Comparison of ENCODE assay signal across 14 cellular contexts in the genomic region with DNA sequence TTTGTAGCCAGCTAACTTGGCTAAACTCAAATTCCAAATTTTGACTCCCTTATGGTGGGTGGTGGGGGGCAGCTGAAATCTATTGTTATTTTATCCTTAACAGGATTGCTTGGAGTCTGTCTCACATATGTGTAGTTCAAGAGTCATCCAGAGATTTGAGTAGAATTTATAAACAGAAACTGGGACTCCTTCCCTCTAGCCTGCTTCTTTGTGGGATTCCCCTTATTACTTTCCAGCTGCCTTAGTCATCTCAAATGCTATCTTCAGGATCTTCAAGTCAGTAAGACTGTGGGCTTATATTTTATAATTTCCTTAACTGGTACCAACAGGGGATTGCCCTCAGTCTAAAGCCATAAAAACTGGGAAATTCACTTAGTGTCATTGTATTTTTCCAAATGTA.
DNase-seq lines count a peak whose midpoint lies in the region; ATAC-seq and TF ChIP-seq lines count a peak whose summit lies in the region.
"Had no signal": no experiment of that assay in that cellular context is flagged by ENCODE, and none has a peak within 500 bp of the region (broad histone marks: within the 10 kb centered on the region; RNA-seq: fewer than 3 reads in every experiment).

No MANE protein-coding gene starts in this region.

- peaks cover 14 to 43% (median 29%) of the 10 kb centered on the region in 5 donors for H3K36me3 ChIP-seq in subcutaneous abdominal adipose tissue (ENCODE audit: control insufficient read depth in 5 of 5, insufficient read depth in 5 of 5, low read length in 5 of 5)
- H3K36me3 ChIP-seq in WERI-Rb-1: peaks cover 31% of the 10 kb centered on the region

- H3K4me1 ChIP-seq in subcutaneous abdominal adipose tissue (ENCODE audit: control insufficient read depth in 5 of 5, insufficient read depth in 5 of 5, low read length in 5 of 5): peaks cover 0 to 15% (median 2%) of the 10 kb centered on the region in 5 donors
- H3K4me1 ChIP-seq: esophagus squamous epithelium had no signal

- no peak for ATAC-seq in HG03175 (IDR thresholded peaks at IDR 0.05; ENCODE audit: unreplicated experiment)
- ATAC-seq: naive thymus-derived CD4-positive, alpha-beta T cell had no signal

- H3K27me3 ChIP-seq in subcutaneous abdominal adipose tissue (ENCODE audit: control insufficient read depth in 5 of 5, insufficient read depth in 4 of 5, low read length in 5 of 5): no peaks in the 10 kb centered on the region
- H3K27me3 ChIP-seq in WERI-Rb-1 (ENCODE audit: insufficient read depth, low read depth, severe bottlenecking): no peaks in the 10 kb centered on the region
- H3K27me3 ChIP-seq: esophagus squamous epithelium had no signal

- TF ChIP-seq CTCF in HFF-Myc (IDR thresholded peaks at IDR 0.05; ENCODE audit: low read depth, low read length, missing control alignments) (no peak), WERI-Rb-1 (IDR thresholded peaks at IDR 0.05; ENCODE audit: low read depth, low read length) (no peak)

- H3K9me3 ChIP-seq in subcutaneous abdominal adipose tissue (ENCODE audit: control insufficient read depth in 5 of 5, low read length in 5 of 5) (no peaks in the 10 kb centered on the region), WERI-Rb-1 (ENCODE audit: severe bottlenecking) (no peaks in the 10 kb centered on the region)
- H3K9me3 ChIP-seq: esophagus squamous epithelium had no signal

- peak overlapping the region; percentile 61 for H3K27ac ChIP-seq in subcutaneous abdominal adipose tissue (ENCODE audit: low read depth, low read length)
- H3K27ac ChIP-seq in WERI-Rb-1: no peak overlapping the region

- intact Hi-C loops in posterior cingulate gyrus (cut with DNase I): no loop called here

- DNase-seq in HFF-Myc (ENCODE audit: extremely low read depth, low read depth) (peak; percentile 66), astrocyte of the hippocampus (ENCODE audit: low read depth, low spot score) (peak; percentile 38), hepatic stellate cell (ENCODE audit: low spot score) (peak; percentile 26), WERI-Rb-1 (no peak), posterior cingulate gyrus (no peak)
- DNase-seq: activated effector memory CD4-positive, alpha-beta T cell treated with anti-CD3 and anti-CD28 coated beads, Interleukin-2, amount 50 U/mL, for 16 hours; central memory CD4-positive, alpha-beta T cell; esophagus squamous epithelium; naive thymus-derived CD4-positive, alpha-beta T cell; NCI-H2227 treated with DMSO at 0.1 percent for 48 hours; OCI-M1; trophoblast cell had no signal

- H3K4me3 ChIP-seq in HFF-Myc (replicated peaks; ENCODE audit: low read depth, low read length) (no peak overlapping the region), subcutaneous abdominal adipose tissue (ENCODE audit: low read depth in 1 of 5, low read length in 5 of 5) (no peak overlapping the region), WERI-Rb-1 (ENCODE audit: low read depth, low read length) (no peak overlapping the region)
- H3K4me3 ChIP-seq: esophagus squamous epithelium had no signal

- H3K9ac ChIP-seq in subcutaneous abdominal adipose tissue (ENCODE audit: low read length in 5 of 5): peak overlapping the region in 1 of 5 donors; percentile 30

Comparison
In these comparisons a context has a peak if more than half of its experiments do, and no peak if none do; other contexts are left out.
1. DNase-seq: peak in HFF-Myc (single experiment), astrocyte of the hippocampus (single experiment) and hepatic stellate cell (single experiment); none in WERI-Rb-1 (single experiment) and posterior cingulate gyrus (0 of 10).